In the genomic region with DNA sequence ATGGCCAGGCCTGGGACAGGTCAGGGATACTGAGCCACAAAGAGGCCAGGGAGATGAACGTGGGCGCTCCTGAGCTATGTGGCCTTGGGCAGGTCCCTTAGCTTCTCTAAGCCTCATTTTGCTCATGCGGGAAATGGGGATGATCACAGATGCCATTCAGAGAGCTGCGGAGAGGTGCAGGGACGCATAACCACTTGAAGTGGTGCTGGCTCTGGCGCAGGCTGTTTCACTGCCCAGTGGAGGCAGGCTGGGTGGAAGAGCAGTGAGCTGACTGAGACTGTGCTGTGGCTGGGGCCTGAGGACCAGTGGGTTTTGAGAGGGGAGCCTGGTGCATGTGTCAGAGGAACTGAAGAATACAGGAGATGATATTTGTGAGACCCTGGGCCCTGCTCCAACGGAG, we compare ENCODE assay signal across 10 cellular contexts. TPM values are rescaled to one million over a fixed set of nuclear protein-coding genes. Genes with fewer than 3 reads are reported as not detected.
DNase-seq lines count a peak whose midpoint lies in the region; ATAC-seq and TF ChIP-seq lines count a peak whose summit lies in the region.
"Had no signal": no experiment of that assay in that cellular context is flagged by ENCODE, and none has a peak within 500 bp of the region (broad histone marks: within the 10 kb centered on the region; RNA-seq: fewer than 3 reads in every experiment).

No MANE protein-coding gene starts in this region.

- H3K9me3 ChIP-seq in stomach: no peaks in the 10 kb centered on the region

- POLR2A ChIA-PET in activated B cell treated with CpG ODN at 0.5 μM for 24 hours (lab: Charles Lee): interaction anchor here (1.2 to 17.0 kb wide), 5 partner anchors 12 to 80 kb away, joined by 3 to 676 read pairs (median 11); a partner anchor contains a TSS

- peaks cover 87 to 100% (median 98%) of the 10 kb centered on the region in 4 donors for H3K4me1 ChIP-seq in stomach

- ATAC-seq in activated B cell treated with CpG ODN at 0.5 μM for 24 hours (ENCODE audit: low read depth): no peak
- ATAC-seq in GM21717 (IDR thresholded peaks at IDR 0.05; ENCODE audit: unreplicated experiment): no peak
- no peak for ATAC-seq in HG02588 (IDR thresholded peaks at IDR 0.05; ENCODE audit: unreplicated experiment)

- H3K27ac Mint-ChIP-seq in activated CD4-positive, alpha-beta T cell treated with anti-CD3 and anti-CD28 coated beads, Interleukin-2, amount 10 ng/mL, durations not matched to agents 24 days and 14 days: no peak overlapping the region
- H3K27ac Mint-ChIP-seq in activated B cell treated with CpG ODN at 0.5 μM for 24 hours: peak overlapping the region; percentile 96
- H3K27ac Mint-ChIP-seq: activated T-helper 2 cell treated with anti-CD3 and anti-CD28 coated beads, Interferon-gamma antibody, Interleukin-2, Interleukin-4, amounts not matched to agents 10 μg/mL and 5 μg/mL and 100 μg/mL, durations not matched to agents 14 hours and 24 hours and 36 hours had no signal

- no peaks in the 10 kb centered on the region for H3K27me3 ChIP-seq in layer of hippocampus (ENCODE audit: control insufficient read depth, insufficient read depth, low read length)
- H3K27me3 ChIP-seq in stomach: no peaks in the 10 kb centered on the region

- H3K27me3 Mint-ChIP-seq in activated CD4-positive, alpha-beta T cell treated with anti-CD3 and anti-CD28 coated beads, Interleukin-2, amount 10 ng/mL, durations not matched to agents 24 days and 14 days: peaks cover 1% of the 10 kb centered on the region
- no peaks in the 10 kb centered on the region for H3K27me3 Mint-ChIP-seq in activated B cell treated with CpG ODN at 0.5 μM for 24 hours

- no peaks in the 10 kb centered on the region for H3K9me3 Mint-ChIP-seq in activated CD4-positive, alpha-beta T cell treated with anti-CD3 and anti-CD28 coated beads, Interleukin-2, amount 10 ng/mL, durations not matched to agents 24 days and 14 days
- no peaks in the 10 kb centered on the region for H3K9me3 Mint-ChIP-seq in activated B cell treated with CpG ODN at 0.5 μM for 24 hours
- H3K9me3 Mint-ChIP-seq: activated T-helper 2 cell treated with anti-CD3 and anti-CD28 coated beads, Interferon-gamma antibody, Interleukin-2, Interleukin-4, amounts not matched to agents 10 μg/mL and 5 μg/mL and 100 μg/mL, durations not matched to agents 14 hours and 24 hours and 36 hours had no signal

- TF ChIP-seq EP300 in stomach (IDR thresholded peaks at IDR 0.05): no peak

- peaks cover 35% of the 10 kb centered on the region for H3K4me1 Mint-ChIP-seq in activated CD4-positive, alpha-beta T cell treated with anti-CD3 and anti-CD28 coated beads, Interleukin-2, amount 10 ng/mL, durations not matched to agents 24 days and 14 days
- H3K4me1 Mint-ChIP-seq in activated B cell treated with CpG ODN at 0.5 μM for 24 hours: peaks cover 97% of the 10 kb centered on the region

- H3K4me3 Mint-ChIP-seq in activated CD4-positive, alpha-beta T cell treated with anti-CD3 and anti-CD28 coated beads, Interleukin-2, amount 10 ng/mL, durations not matched to agents 24 days and 14 days: peak overlapping the region; percentile 7
- H3K4me3 Mint-ChIP-seq in activated B cell treated with CpG ODN at 0.5 μM for 24 hours: peak overlapping the region; percentile 39

- intact Hi-C loops in activated CD4-positive, alpha-beta T cell treated with anti-CD3 and anti-CD28 coated beads, Interleukin-2, amount 10 ng/mL, durations not matched to agents 24 days and 14 days (cut with micrococcal nuclease): no loop called here
- intact Hi-C loops in activated B cell treated with CpG ODN at 0.5 μM for 24 hours (cut with micrococcal nuclease): no loop called here
- intact Hi-C loops in stomach (cut with DNase I; ENCODE audit: low total_unique reads): no loop called here

- H3K36me3 Mint-ChIP-seq in activated CD4-positive, alpha-beta T cell treated with anti-CD3 and anti-CD28 coated beads, Interleukin-2, amount 10 ng/mL, durations not matched to agents 24 days and 14 days (ENCODE audit: low read depth): no peaks in the 10 kb centered on the region
- H3K36me3 Mint-ChIP-seq in activated B cell treated with CpG ODN at 0.5 μM for 24 hours (ENCODE audit: low read depth): peaks cover 6% of the 10 kb centered on the region

- no peak for TF ChIP-seq CTCF in activated B cell treated with CpG ODN at 0.5 μM for 24 hours (IDR thresholded peaks at IDR 0.05)
- no peak for TF ChIP-seq CTCF in stomach (IDR thresholded peaks at IDR 0.05)

- CTCF ChIA-PET in activated B cell treated with CpG ODN at 0.5 μM for 24 hours (lab: Charles Lee): interaction anchor here (1.0 to 6.7 kb wide), 4 partner anchors 13 to 99 kb away, joined by 3 to 101 read pairs (median 6); no protein-coding TSS in a partner anchor

- 81 to 89% (median 86%) methylated on average over 5 to 7 of the region's 7 CpGs for WGBS in stomach, 5 donors

- DNase-seq in activated CD4-positive, alpha-beta T cell treated with anti-CD3 and anti-CD28 coated beads, Interleukin-2, amount 10 ng/mL, durations not matched to agents 24 days and 14 days: no peak
- DNase-seq in activated CD4-positive, alpha-beta T cell treated with anti-CD3 and anti-CD28 coated beads, Interleukin-2, amount 50 U/mL, for 48 hours: no peak
- DNase-seq in activated B cell treated with CpG ODN at 0.5 μM for 24 hours (no peak), stomach (no peak), NCI-H446 treated with DMSO at 0.1 percent for 48 hours (lab: John Stamatoyannopoulos, UW) (no peak)
- DNase-seq: NCI-H1092 had no signal

- H3K36me3 ChIP-seq in stomach: peaks cover 0 to 3% (median 0%) of the 10 kb centered on the region in 4 donors

- H3K4me3 ChIP-seq in stomach: no peak overlapping the region

- H3K27ac ChIP-seq in layer of hippocampus (ENCODE audit: low read depth, low read length) (peak overlapping the region; percentile 95), stomach (peak overlapping the region in 4 of 5 donors; percentile 88 to 95 (median 92))

- TF ChIP-seq POLR2A in stomach (IDR thresholded peaks at IDR 0.05): no peak

RNA-seq across cellular contexts. Expression of a gene that starts 18.4 kb away (rescaled TPM):
- total RNA-seq in activated CD4-positive, alpha-beta T cell treated with anti-CD3 and anti-CD28 coated beads, Interleukin-2, amount 10 ng/mL, durations not matched to agents 24 days and 14 days: 1.2 and 1.9 TPM in 2 replicates
- total RNA-seq in activated B cell treated with CpG ODN at 0.5 μM for 24 hours (94.9 and 115 TPM in 2 replicates), stomach (100 to 1,000 TPM in 1 of 5 donors, 10 to 100 TPM in 4; 25.9 to 101 (median 32.7) TPM)
- 10 to 100 TPM; 18.3 to 26.3 (median 22.2) TPM for polyA plus RNA-seq in stomach
